ENCODE assay signal across 18 cellular contexts in the genomic region with DNA sequence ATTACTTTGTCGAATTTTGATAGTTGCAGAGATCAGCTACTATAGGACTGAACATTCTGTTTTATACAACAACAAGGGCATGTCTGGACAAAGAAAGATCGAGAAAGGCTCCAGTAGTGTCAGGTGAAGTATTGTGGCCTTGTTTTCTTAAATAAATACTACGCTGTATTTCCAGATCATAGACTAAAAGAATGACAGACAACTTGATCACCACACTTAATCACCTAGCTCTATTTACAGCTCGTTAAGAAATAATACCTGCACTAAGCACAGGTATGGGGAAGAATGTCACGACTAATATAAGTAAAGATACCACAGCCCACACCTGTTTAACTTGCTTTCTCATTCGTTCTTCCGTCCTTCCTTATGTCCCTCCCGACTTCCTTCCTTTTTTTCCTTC.
DNase-seq lines count a peak whose midpoint lies in the region; ATAC-seq and TF ChIP-seq lines count a peak whose summit lies in the region.
"Had no signal": no experiment of that assay in that cellular context is flagged by ENCODE, and none has a peak within 500 bp of the region (broad histone marks: within the 10 kb centered on the region; RNA-seq: fewer than 3 reads in every experiment).

No MANE protein-coding gene starts in this region.

- no peaks in the 10 kb centered on the region for H3K36me3 ChIP-seq in HCT116 (ENCODE audit: control insufficient read depth in 1 of 2, insufficient read depth in 2 of 2, low read length in 2 of 2)
- no peaks in the 10 kb centered on the region for H3K36me3 ChIP-seq in thyroid gland
- H3K36me3 ChIP-seq: prostate gland, right lobe of liver had no signal

- intact Hi-C loops in HCT116 (cut with micrococcal nuclease) (loop anchor here (1.0 kb wide), 2 partner anchors 216 to 277 kb away; no protein-coding TSS in a partner anchor), thyroid gland (cut with DNase I) (loop anchor here (10.0 kb wide), 1 partner anchor 214 kb away; no protein-coding TSS in a partner anchor)

- peak overlapping the region; percentile 76 for H2AFZ ChIP-seq in HCT116 (ENCODE audit: low read depth, low read length, poor library complexity, severe bottlenecking)

- POLR2A ChIA-PET in HCT116 (lab: Charles Lee), result no interaction called here

- 69 to 76% methylated on average over 8 of the region's 8 CpGs for WGBS in thyroid gland, 2 donors

- no peaks in the 10 kb centered on the region for H3K9me3 Mint-ChIP-seq in stimulated activated naive CD8-positive, alpha-beta T cell treated with anti-CD3 and anti-CD28 coated beads, Interleukin-15, amount 100 ng/mL, for 72 hours
- H3K9me3 Mint-ChIP-seq: activated CD4-positive, alpha-beta T cell treated with anti-CD3 and anti-CD28 coated beads, Interleukin-2, amount 10 ng/mL, durations not matched to agents 7 days and 5 days; activated naive CD4-positive, alpha-beta T cell treated with anti-CD3 and anti-CD28 coated beads, Interleukin-2, amount 50 U/mL, for 72 hours; stimulated activated naive CD8-positive, alpha-beta T cell treated with anti-CD3 and anti-CD28 coated beads, Interleukin-15, Interleukin-2, amounts not matched to agents 100 ng/mL and 50 ng/mL, for 24 hours; T-helper 2 cell treated with Interferon-gamma antibody and Interleukin-4, amounts not matched to agents 5 μg/mL and 100 μg/mL, for 36 hours had no signal

- TF ChIP-seq CTCF in HCT116 (IDR thresholded peaks at IDR 0.05 in 2 of 3, conservative IDR thresholded peaks at IDR 0.05 in 1 of 3; ENCODE audit: borderline replicate concordance in 1 of 3, insufficient read depth in 1 of 3, low read depth in 2 of 3, low read length in 2 of 3), result no peak
- TF ChIP-seq CTCF in thyroid gland (IDR thresholded peaks at IDR 0.05), result no peak

- no peaks in the 10 kb centered on the region for H3K4me1 Mint-ChIP-seq in stimulated activated naive CD8-positive, alpha-beta T cell treated with anti-CD3 and anti-CD28 coated beads, Interleukin-15, amount 100 ng/mL, for 72 hours
- H3K4me1 Mint-ChIP-seq: activated CD4-positive, alpha-beta T cell treated with anti-CD3 and anti-CD28 coated beads, Interleukin-2, amount 10 ng/mL, durations not matched to agents 7 days and 5 days; naive thymus-derived CD4-positive, alpha-beta T cell had no signal

- H3K9me2 ChIP-seq in HCT116 (ENCODE audit: insufficient read depth), result no peaks in the 10 kb centered on the region

- no peak overlapping the region for H3K9ac ChIP-seq in HCT116 (ENCODE audit: low read length)

- H3K9me3 ChIP-seq in HCT116 (ENCODE audit: control insufficient read depth in 1 of 2, insufficient read depth in 1 of 2, low read depth in 1 of 2, low read length in 2 of 2), result no peaks in the 10 kb centered on the region
- H3K9me3 ChIP-seq in thyroid gland, result no peaks in the 10 kb centered on the region
- H3K9me3 ChIP-seq: prostate gland, right lobe of liver had no signal

- BruUV-seq in HCT116 (replicated peaks; lab: Mats Ljungman, UMichigan), result no TSS peak

- H4K20me1 ChIP-seq in HCT116 (ENCODE audit: insufficient read depth), result no peaks in the 10 kb centered on the region

- H3K27me3 ChIP-seq in HCT116 (ENCODE audit: insufficient read depth, low read length) (no peaks in the 10 kb centered on the region), thyroid gland (no peaks in the 10 kb centered on the region)
- H3K27me3 ChIP-seq: right lobe of liver had no signal

- DNase-seq in HCT116 (ENCODE audit: low read depth, low spot score), result no peak
- peak; percentile 37 for DNase-seq in NCI-H69 (lab: John Stamatoyannopoulos, UW)
- peak; percentile 8 for DNase-seq in epithelial cell of prostate (ENCODE audit: low read depth, low spot score)
- DNase-seq in thyroid gland, result no peak
- no peak for DNase-seq in NCI-H2107 (lab: John Stamatoyannopoulos, UW)
- no peak for DNase-seq in DMS 273 treated with DMSO at 0.1 percent for 48 hours (lab: John Stamatoyannopoulos, UW)
- DNase-seq in stimulated activated naive CD8-positive, alpha-beta T cell treated with anti-CD3 and anti-CD28 coated beads, Interleukin-15, amount 100 ng/mL, for 72 hours, result no peak
- DNase-seq: activated CD4-positive, alpha-beta T cell treated with anti-CD3 and anti-CD28 coated beads, Interleukin-2, amount 10 ng/mL, durations not matched to agents 7 days and 5 days; H7; islet precursor cell; naive thymus-derived CD4-positive, alpha-beta T cell; NCI-H1436 treated with DMSO at 0.1 percent for 48 hours; right lobe of liver; stimulated activated CD8-positive, alpha-beta memory T cell treated with anti-CD3 and anti-CD28 coated beads, Interleukin-4, amount 100 ng/mL, for 48 hours had no signal

- H3K27me3 Mint-ChIP-seq in stimulated activated naive CD8-positive, alpha-beta T cell treated with anti-CD3 and anti-CD28 coated beads, Interleukin-15, amount 100 ng/mL, for 72 hours, result no peaks in the 10 kb centered on the region
- H3K27me3 Mint-ChIP-seq: activated CD4-positive, alpha-beta T cell treated with anti-CD3 and anti-CD28 coated beads, Interleukin-2, amount 10 ng/mL, durations not matched to agents 7 days and 5 days; naive thymus-derived CD4-positive, alpha-beta T cell; stimulated activated naive CD8-positive, alpha-beta T cell treated with anti-CD3 and anti-CD28 coated beads, Interleukin-15, Interleukin-2, amounts not matched to agents 100 ng/mL and 50 ng/mL, for 24 hours had no signal

- RAD21 ChIA-PET in HCT116 (lab: Charles Lee; ENCODE audit: low non-redundant PET in 1 of 2, low total read pairs in 2 of 2, uncharacterized antibody in 2 of 2, unreplicated experiment in 2 of 2), result interaction anchor here (0.6 to 2.6 kb wide), 7 partner anchors 18 to 1105 kb away, joined by 3 to 13 read pairs (median 3); no protein-coding TSS in a partner anchor

- H3K4me3 ChIP-seq in HCT116 (replicated peaks in 1 of 2; ENCODE audit: low read depth in 1 of 2, low read length in 2 of 2) (no peak overlapping the region), thyroid gland (replicated peaks in 1 of 3) (no peak overlapping the region)
- H3K4me3 ChIP-seq: prostate gland, right lobe of liver had no signal

- ATAC-seq in HCT116, result no peak
- ATAC-seq in stimulated activated naive CD8-positive, alpha-beta T cell treated with anti-CD3 and anti-CD28 coated beads, Interleukin-15, amount 100 ng/mL, for 72 hours, result no peak
- ATAC-seq: activated naive CD4-positive, alpha-beta T cell treated with anti-CD3 and anti-CD28 coated beads, Interleukin-2, amount 50 U/mL, for 72 hours; naive thymus-derived CD4-positive, alpha-beta T cell had no signal

- TF ChIP-seq POLR2A in HCT116 (IDR thresholded peaks at IDR 0.05; ENCODE audit: borderline replicate concordance, extremely low read depth, insufficient read depth, insufficient read length) (no peak), thyroid gland (IDR thresholded peaks at IDR 0.05) (no peak)

- no peak overlapping the region for H3K4me2 ChIP-seq in HCT116 (ENCODE audit: low read length)

- H3K27ac ChIP-seq in HCT116 (ENCODE audit: low read depth, low read length) (no peak overlapping the region), epithelial cell of prostate (peak overlapping the region; percentile 44), thyroid gland (peak overlapping the region; percentile 68 to 81 (median 75))

- CTCF ChIA-PET in HCT116 (lab: Charles Lee), result interaction anchor here (0.7 to 5.2 kb wide), 15 partner anchors 17 to 1229 kb away, joined by 3 to 89 read pairs (median 4); no protein-coding TSS in a partner anchor

- peaks cover 0 to 5% of the 10 kb centered on the region in 2 experiments; a peak in 1 of 4 replicates for H3K4me1 ChIP-seq in HCT116 (ENCODE audit: control insufficient read depth in 1 of 2, insufficient read depth in 2 of 2, low read length in 2 of 2)
- peaks cover 10 to 15% of the 10 kb centered on the region in 2 donors for H3K4me1 ChIP-seq in thyroid gland
- H3K4me1 ChIP-seq: prostate gland had no signal

- H3K79me2 ChIP-seq in HCT116 (ENCODE audit: insufficient read depth, low read length), result no peaks in the 10 kb centered on the region

- H3K27ac Mint-ChIP-seq in stimulated activated naive CD8-positive, alpha-beta T cell treated with anti-CD3 and anti-CD28 coated beads, Interleukin-15, amount 100 ng/mL, for 72 hours, result no peak overlapping the region
- H3K27ac Mint-ChIP-seq: activated CD4-positive, alpha-beta T cell treated with anti-CD3 and anti-CD28 coated beads, Interleukin-2, amount 10 ng/mL, durations not matched to agents 7 days and 5 days; activated naive CD4-positive, alpha-beta T cell treated with anti-CD3 and anti-CD28 coated beads, Interleukin-2, amount 50 U/mL, for 72 hours; naive thymus-derived CD4-positive, alpha-beta T cell; stimulated activated naive CD8-positive, alpha-beta T cell treated with anti-CD3 and anti-CD28 coated beads, Interleukin-15, Interleukin-2, amounts not matched to agents 100 ng/mL and 50 ng/mL, for 24 hours; T-helper 2 cell treated with Interferon-gamma antibody and Interleukin-4, amounts not matched to agents 5 μg/mL and 100 μg/mL, for 36 hours had no signal

- no peak overlapping the region for H3K4me3 Mint-ChIP-seq in stimulated activated naive CD8-positive, alpha-beta T cell treated with anti-CD3 and anti-CD28 coated beads, Interleukin-15, amount 100 ng/mL, for 72 hours
- H3K4me3 Mint-ChIP-seq: activated CD4-positive, alpha-beta T cell treated with anti-CD3 and anti-CD28 coated beads, Interleukin-2, amount 10 ng/mL, durations not matched to agents 7 days and 5 days; naive thymus-derived CD4-positive, alpha-beta T cell; stimulated activated naive CD8-positive, alpha-beta T cell treated with anti-CD3 and anti-CD28 coated beads, Interleukin-15, Interleukin-2, amounts not matched to agents 100 ng/mL and 50 ng/mL, for 24 hours; T-helper 2 cell treated with Interferon-gamma antibody and Interleukin-4, amounts not matched to agents 5 μg/mL and 100 μg/mL, for 36 hours had no signal

- no peak for TF ChIP-seq RAD21 in HCT116 (IDR thresholded peaks at IDR 0.05; ENCODE audit: low read depth)

TF ChIP-seq in HCT116, 20 proteins besides CTCF, POLR2A, EP300 and RAD21 (continues in another document):
- no peak for TF ChIP-seq EZH2phosphoT487 (IDR thresholded peaks at IDR 0.05; ENCODE audit: borderline replicate concordance)
- TF ChIP-seq ZNF274 (IDR thresholded peaks at IDR 0.05; ENCODE audit: low read depth, low read length), result no peak
- no peak for TF ChIP-seq POLR2AphosphoS5 (IDR thresholded peaks at IDR 0.05; ENCODE audit: low read depth, low read length)

Comparison
In these comparisons a context has a peak if more than half of its experiments do, and no peak if none do; other contexts are left out.
1. DNase-seq: peak in NCI-H69 (single experiment) and epithelial cell of prostate (single experiment); none in HCT116 (single experiment), thyroid gland (0 of 2), NCI-H2107 (single experiment), DMS 273 treated with DMSO at 0.1 percent for 48 hours (single experiment) and stimulated activated naive CD8-positive, alpha-beta T cell treated with anti-CD3 and anti-CD28 coated beads, Interleukin-15, amount 100 ng/mL, for 72 hours (0 of 2).